21 cellular contexts compared by ENCODE assay signal in genomic region chr22:49232319-49233067, GRCh38.
"Had no signal": no experiment of that assay in that cellular context is flagged by ENCODE, and none has a peak within 500 bp of the region (broad histone marks: within the 10 kb centered on the region; RNA-seq: fewer than 3 reads in every experiment).

No MANE protein-coding gene starts in this region.

- H3K9me3 Mint-ChIP-seq: activated CD4-positive, alpha-beta T cell treated with anti-CD3 and anti-CD28 coated beads, Interleukin-2, amount 10 ng/mL, durations not matched to agents 7 days and 5 days; activated naive CD8-positive, alpha-beta T cell treated with anti-CD3 and anti-CD28 coated beads, Interleukin-2, amount 10 ng/mL, durations not matched to agents 7 days and 5 days; activated T-helper 1 cell treated with anti-CD3 and anti-CD28 coated beads, Interleukin-12 subunit alpha, Interleukin-12 subunit beta, Interleukin-2, Interleukin-4 antibody, amounts not matched to agents 30 ng/mL and 10 ng/mL and 1 ng/mL, durations not matched to agents 14 hours and 24 hours and 36 hours; naive thymus-derived CD8-positive, alpha-beta T cell had no signal

- FAIRE-seq: endometrium, frontal cortex, keratinocyte had no signal

- H2AFZ ChIP-seq: parathyroid adenoma had no signal

- H3K36me3 Mint-ChIP-seq: activated naive CD8-positive, alpha-beta T cell treated with anti-CD3 and anti-CD28 coated beads, Interleukin-2, amount 10 ng/mL, durations not matched to agents 7 days and 5 days; naive thymus-derived CD8-positive, alpha-beta T cell had no signal

- H3K9ac ChIP-seq: parathyroid adenoma had no signal

- H3K27ac ChIP-seq: colonic mucosa, neutrophil, parathyroid adenoma, tibial nerve, vagina had no signal

- H3K36me3 ChIP-seq: colonic mucosa, neutrophil, tibial nerve, vagina had no signal

- H3K4me3 Mint-ChIP-seq: activated CD4-positive, alpha-beta T cell treated with anti-CD3 and anti-CD28 coated beads, Interleukin-2, amount 10 ng/mL, durations not matched to agents 7 days and 5 days; activated naive CD8-positive, alpha-beta T cell treated with anti-CD3 and anti-CD28 coated beads, Interleukin-2, amount 10 ng/mL, durations not matched to agents 7 days and 5 days; activated T-helper 1 cell treated with anti-CD3 and anti-CD28 coated beads, Interleukin-12 subunit alpha, Interleukin-12 subunit beta, Interleukin-2, Interleukin-4 antibody, amounts not matched to agents 30 ng/mL and 10 ng/mL and 1 ng/mL, durations not matched to agents 14 hours and 24 hours and 36 hours; naive thymus-derived CD8-positive, alpha-beta T cell had no signal

- H3K4me1 ChIP-seq: colonic mucosa, parathyroid adenoma, tibial nerve, vagina had no signal

- H3K9me3 ChIP-seq: colonic mucosa, neutrophil, tibial nerve, vagina had no signal

- H3K27me3 Mint-ChIP-seq: activated CD4-positive, alpha-beta T cell treated with anti-CD3 and anti-CD28 coated beads, Interleukin-2, amount 10 ng/mL, durations not matched to agents 7 days and 5 days; activated naive CD8-positive, alpha-beta T cell treated with anti-CD3 and anti-CD28 coated beads, Interleukin-2, amount 10 ng/mL, durations not matched to agents 7 days and 5 days had no signal

- H3K27me3 ChIP-seq: colonic mucosa, neutrophil, tibial nerve, vagina had no signal

- DNase-seq: activated CD4-positive, alpha-beta T cell treated with anti-CD3 and anti-CD28 coated beads, Interleukin-2, amount 10 ng/mL, durations not matched to agents 7 days and 5 days; activated naive CD8-positive, alpha-beta T cell treated with anti-CD3 and anti-CD28 coated beads, Interleukin-2, amount 10 ng/mL, durations not matched to agents 7 days and 5 days; activated T-cell treated with anti-CD3 and anti-CD28 coated beads for 4 hours; amygdala; caudate nucleus; colonic mucosa; erythroblast; hypothalamus; mesenchymal stem cell; naive thymus-derived CD8-positive, alpha-beta T cell; stimulated activated CD4-positive, alpha-beta T cell treated with anti-CD3 and anti-CD28 coated beads, Interleukin-2, amount 100 ng/mL, for 24 hours; stimulated activated naive CD4-positive, alpha-beta T cell treated with Interleukin-2 at 50 U/mL for 16 hours; T1000 had no signal

- H3K79me2 ChIP-seq: parathyroid adenoma had no signal

- H3K27ac Mint-ChIP-seq: activated CD4-positive, alpha-beta T cell treated with anti-CD3 and anti-CD28 coated beads, Interleukin-2, amount 10 ng/mL, durations not matched to agents 7 days and 5 days; activated naive CD8-positive, alpha-beta T cell treated with anti-CD3 and anti-CD28 coated beads, Interleukin-2, amount 10 ng/mL, durations not matched to agents 7 days and 5 days; activated T-helper 1 cell treated with anti-CD3 and anti-CD28 coated beads, Interleukin-12 subunit alpha, Interleukin-12 subunit beta, Interleukin-2, Interleukin-4 antibody, amounts not matched to agents 30 ng/mL and 10 ng/mL and 1 ng/mL, durations not matched to agents 14 hours and 24 hours and 36 hours had no signal

- H3K4me1 Mint-ChIP-seq: activated CD4-positive, alpha-beta T cell treated with anti-CD3 and anti-CD28 coated beads, Interleukin-2, amount 10 ng/mL, durations not matched to agents 7 days and 5 days; activated naive CD8-positive, alpha-beta T cell treated with anti-CD3 and anti-CD28 coated beads, Interleukin-2, amount 10 ng/mL, durations not matched to agents 7 days and 5 days; naive thymus-derived CD8-positive, alpha-beta T cell had no signal

- H3K4me3 ChIP-seq: colonic mucosa, tibial nerve, vagina had no signal

- ATAC-seq: naive thymus-derived CD8-positive, alpha-beta T cell had no signal
